20 cellular contexts compared by ENCODE assay signal in genomic region chr9:71931166-71931565, GRCh38. TPM values are rescaled to one million over a fixed set of nuclear protein-coding genes. Genes with fewer than 3 reads are reported as not detected.
DNase-seq lines count a peak whose midpoint lies in the region; ATAC-seq, FAIRE-seq and TF ChIP-seq lines count a peak whose summit lies in the region.
"Had no signal": no experiment of that assay in that cellular context is flagged by ENCODE, and none has a peak within 500 bp of the region (broad histone marks: within the 10 kb centered on the region; RNA-seq: fewer than 3 reads in every experiment).

No MANE protein-coding gene starts in this region.

- no peaks in the 10 kb centered on the region for H3K27me3 ChIP-seq in hepatocyte
- H3K27me3 ChIP-seq: BLaER1 had no signal

- no peak for ATAC-seq in Right ventricle myocardium superior (ENCODE audit: poor library complexity)
- ATAC-seq: A549, GM12878, GM23338, HCT116, HepG2 had no signal

- DNase-seq in H54 (ENCODE audit: insufficient read length, low spot score) = no peak
- no peak for DNase-seq in SK-N-MC (ENCODE audit: low read depth, low spot score)
- no peak for DNase-seq in hepatocyte (ENCODE audit: low spot score)
- DNase-seq in Right ventricle myocardium superior = no peak
- DNase-seq in GM12891 (ENCODE audit: insufficient read length, low spot score) = no peak
- DNase-seq in erythroblast (lab: John Stamatoyannopoulos, UW) = no peak
- DNase-seq: Calu3; CD4-positive, alpha-beta memory T cell; DMS79 treated with DMSO at 0.1 percent for 48 hours; H7; KG1 had no signal

- H2AFZ ChIP-seq in hepatocyte = no peak overlapping the region
- H2AFZ ChIP-seq: GM23338 had no signal

- H4K20me1 ChIP-seq in hepatocyte (ENCODE audit: insufficient read depth, poor library complexity, severe bottlenecking) = no peaks in the 10 kb centered on the region

- TF ChIP-seq CTCF in hepatocyte (IDR thresholded peaks at IDR 0.05; ENCODE audit: poor library complexity) = no peak

- FAIRE-seq in H54 (lab: Jason Lieb, UNC) (peak; percentile 70), GM12891 (lab: Jason Lieb, UNC) (no peak)
- FAIRE-seq: A549, GM12878, GM19239, HepG2 had no signal

- no peak overlapping the region for H3K4me2 ChIP-seq in hepatocyte
- H3K4me2 ChIP-seq: A549, BLaER1, GM23338 had no signal

- H3K9ac ChIP-seq in SK-N-MC (ENCODE audit: insufficient read length) = no peak overlapping the region
- H3K9ac ChIP-seq: BLaER1 had no signal

- TF ChIP-seq POLR2A in H54 (IDR thresholded peaks at IDR 0.05; ENCODE audit: low read depth, low read length) (no peak), GM12891 (IDR thresholded peaks at IDR 0.05; ENCODE audit: low read depth, low read length) (no peak), erythroblast (IDR thresholded peaks at IDR 0.05; ENCODE audit: low read length) (no peak)

- H3K27ac ChIP-seq in SK-N-MC (peak overlapping the region; percentile 6; the same call in 1 of the 2 replicates), hepatocyte (peak overlapping the region; percentile 1), urinary bladder (ENCODE audit: low read depth) (peak overlapping the region; percentile 23)
- H3K27ac ChIP-seq: 22Rv1, A549, BLaER1 had no signal

- intact Hi-C loops in Right ventricle myocardium superior (cut with DNase I) = no loop called here

- H3K4me3 ChIP-seq in SK-N-MC (no peak overlapping the region), hepatocyte (no peak overlapping the region), urinary bladder (ENCODE audit: low read depth, low read length) (no peak overlapping the region)
- H3K4me3 ChIP-seq: A549, BLaER1, GM12878, GM23338 had no signal

- peaks cover 22% of the 10 kb centered on the region for H3K4me1 ChIP-seq in hepatocyte (ENCODE audit: insufficient read depth)
- H3K4me1 ChIP-seq in urinary bladder (ENCODE audit: insufficient read depth) = peaks cover 1% of the 10 kb centered on the region
- H3K4me1 ChIP-seq: A549 had no signal

- H3K36me3 ChIP-seq in SK-N-MC (ENCODE audit: insufficient read depth, low read length) = peaks cover 17% of the 10 kb centered on the region; the same call in 1 of the 2 replicates
- no peaks in the 10 kb centered on the region for H3K36me3 ChIP-seq in hepatocyte (replicated peaks; ENCODE audit: insufficient read depth, low read depth)
- H3K36me3 ChIP-seq in urinary bladder (ENCODE audit: insufficient read depth) = peaks cover 2% of the 10 kb centered on the region

- 47% methylated on average over 2 of the region's 2 CpGs for WGBS in hepatocyte (ENCODE audit: low lambda C conversion rate, missing lambda C conversion rate)
- 58% methylated on average over 2 of the region's 2 CpGs for WGBS in urinary bladder

- H3K9me3 ChIP-seq in SK-N-MC (ENCODE audit: low read depth, low read length) = no peaks in the 10 kb centered on the region; the same call in 1 of the 2 replicates
- H3K9me3 ChIP-seq in hepatocyte (ENCODE audit: low read depth) = no peaks in the 10 kb centered on the region
- H3K9me3 ChIP-seq: A549, BLaER1 had no signal

- H3K9me2 ChIP-seq in hepatocyte (replicated peaks; ENCODE audit: insufficient read depth) = no peaks in the 10 kb centered on the region

- peaks cover 63% of the 10 kb centered on the region for H3K79me2 ChIP-seq in hepatocyte

TF ChIP-seq in GM12891, 5 proteins besides CTCF, POLR2A, EP300 and RAD21:
- TF ChIP-seq PAX5 (IDR thresholded peaks at IDR 0.05; ENCODE audit: insufficient read depth, low read length, severe bottlenecking) (no peak), POLR2AphosphoS5 (IDR thresholded peaks at IDR 0.05; ENCODE audit: low read depth, low read length) (no peak), SPI1 (IDR thresholded peaks at IDR 0.05; ENCODE audit: low read depth, low read length) (no peak), POU2F2 (IDR thresholded peaks at IDR 0.05; ENCODE audit: low read depth, low read length) (no peak), TAF1 (IDR thresholded peaks at IDR 0.05; ENCODE audit: low read depth, low read length) (no peak)

RNA-seq across cellular contexts. Expression of gene C9orf85, which starts 19.7 kb away (rescaled TPM):
- total RNA-seq in hepatocyte (16.8 and 20.3 TPM in 2 replicates), urinary bladder (29.8 TPM), Right ventricle myocardium superior (7.1 TPM)
- polyA plus RNA-seq in hepatocyte (10.4 and 12.2 TPM in 2 replicates), urinary bladder (11.1 TPM)
- polyA plus RNA-seq in GM12891 (2012; ENCODE audit: low read depth, missing spikeins) = 8.4 TPM

RNA-seq across cellular contexts. Expression of gene ABHD17B, which starts 20.2 kb away (rescaled TPM):
- total RNA-seq in hepatocyte (40.0 and 42.0 TPM in 2 replicates), urinary bladder (46.6 TPM), Right ventricle myocardium superior (10.8 TPM)
- polyA plus RNA-seq in hepatocyte (22.9 and 26.9 TPM in 2 replicates), urinary bladder (11.7 TPM)
- polyA plus RNA-seq in GM12891 (2012; ENCODE audit: low read depth, missing spikeins) = 7.0 TPM
